Comparison of ENCODE assay signal across 21 cellular contexts in the genomic region with DNA sequence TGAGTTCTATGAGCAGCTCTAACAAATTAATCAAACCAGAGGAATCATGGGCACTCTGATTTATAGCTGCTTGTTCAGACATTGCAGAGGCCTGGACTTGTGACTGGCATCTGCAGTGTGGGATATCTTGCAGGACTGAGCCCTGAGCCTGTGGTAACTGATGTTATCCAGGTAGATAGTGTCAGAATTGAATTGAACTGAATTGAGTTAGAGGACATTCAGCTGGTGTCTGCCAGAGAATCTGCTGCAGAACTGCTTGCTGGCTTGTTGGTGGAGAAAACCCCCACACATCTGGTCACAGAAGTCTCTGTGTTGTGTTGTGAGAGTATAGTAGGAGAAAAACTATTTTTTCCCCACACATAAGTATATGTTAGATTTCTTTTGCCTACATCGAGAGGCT.
"Had no signal": no experiment of that assay in that cellular context is flagged by ENCODE, and none has a peak within 500 bp of the region (broad histone marks: within the 10 kb centered on the region; RNA-seq: fewer than 3 reads in every experiment).

No MANE protein-coding gene starts in this region.

- H3K27ac Mint-ChIP-seq: dendritic cell treated with granulocyte-macrophage colony-stimulating factor and Interleukin-4, amounts not matched to agents 40 ng/mL and 50 ng/mL, for 4 days; effector memory CD8-positive, alpha-beta T cell; naive thymus-derived CD4-positive, alpha-beta T cell; stimulated activated naive B cell treated with anti-CD40 and anti-IgM and Interleukin-4, amounts not matched to agents 10 μg/mL and 1 μg/mL and 100 μg/mL, for 72 hours; stimulated activated naive CD8-positive, alpha-beta T cell treated with anti-CD3 and anti-CD28 coated beads, Interleukin-15, amount 100 ng/mL, for 72 hours had no signal

- DNase-seq: effector memory CD8-positive, alpha-beta T cell; esophagus squamous epithelium; foreskin fibroblast; glutamatergic neuron; islet precursor cell; left lung; mesenchymal stem cell; naive thymus-derived CD4-positive, alpha-beta T cell; spleen; stimulated activated CD4-positive, alpha-beta T cell treated with anti-CD3 and anti-CD28 coated beads, Interleukin-15, amount 100 ng/mL, for 24 hours; stimulated activated CD4-positive, alpha-beta T cell treated with anti-CD3 and anti-CD28 coated beads, Interleukin-1b, Interleukin-23, amount 100 ng/mL, for 48 hours; stimulated activated CD4-positive, alpha-beta T cell treated with anti-CD3 and anti-CD28 coated beads, Interleukin-4, amount 100 ng/mL, for 24 hours; stimulated activated naive B cell treated with anti-CD40 and anti-IgM and Interleukin-4, amounts not matched to agents 10 μg/mL and 1 μg/mL and 100 μg/mL, for 72 hours; stimulated activated naive CD8-positive, alpha-beta T cell treated with anti-CD3 and anti-CD28 coated beads, Interleukin-15, amount 100 ng/mL, for 72 hours; transverse colon had no signal

- H3K4me1 ChIP-seq: gastroesophageal sphincter, left lung, transverse colon had no signal

- ATAC-seq: effector memory CD8-positive, alpha-beta T cell; gastroesophageal sphincter; left lung; naive thymus-derived CD4-positive, alpha-beta T cell; sciatic nerve; stimulated activated naive B cell treated with anti-CD40 and anti-IgM and Interleukin-4, amounts not matched to agents 10 μg/mL and 1 μg/mL and 100 μg/mL, for 72 hours; stimulated activated naive CD8-positive, alpha-beta T cell treated with anti-CD3 and anti-CD28 coated beads, Interleukin-15, amount 100 ng/mL, for 72 hours had no signal

- H3K36me3 ChIP-seq: esophagus squamous epithelium, gastroesophageal sphincter, left lung, spleen, thoracic aorta, transverse colon had no signal

- FAIRE-seq: colon had no signal

- H3K9me3 Mint-ChIP-seq: dendritic cell treated with granulocyte-macrophage colony-stimulating factor and Interleukin-4, amounts not matched to agents 40 ng/mL and 50 ng/mL, for 4 days had no signal

- H3K27me3 ChIP-seq: left lung, spleen, transverse colon had no signal

- H3K4me3 ChIP-seq: esophagus squamous epithelium, gastroesophageal sphincter, left lung, lung, spleen, thoracic aorta, transverse colon had no signal

- H3K27ac ChIP-seq: esophagus squamous epithelium, gastroesophageal sphincter, left lung, spleen, thoracic aorta, transverse colon had no signal

- H3K36me3 Mint-ChIP-seq: stimulated activated naive B cell treated with anti-CD40 and anti-IgM and Interleukin-4, amounts not matched to agents 10 μg/mL and 1 μg/mL and 100 μg/mL, for 72 hours had no signal

- H3K4me3 Mint-ChIP-seq: dendritic cell treated with granulocyte-macrophage colony-stimulating factor and Interleukin-4, amounts not matched to agents 40 ng/mL and 50 ng/mL, for 4 days; effector memory CD8-positive, alpha-beta T cell; naive thymus-derived CD4-positive, alpha-beta T cell; stimulated activated naive B cell treated with anti-CD40 and anti-IgM and Interleukin-4, amounts not matched to agents 10 μg/mL and 1 μg/mL and 100 μg/mL, for 72 hours; stimulated activated naive CD8-positive, alpha-beta T cell treated with anti-CD3 and anti-CD28 coated beads, Interleukin-15, amount 100 ng/mL, for 72 hours had no signal

- H3K9me3 ChIP-seq: esophagus squamous epithelium, gastroesophageal sphincter, left lung, spleen, thoracic aorta, transverse colon had no signal
